In the genomic region with DNA sequence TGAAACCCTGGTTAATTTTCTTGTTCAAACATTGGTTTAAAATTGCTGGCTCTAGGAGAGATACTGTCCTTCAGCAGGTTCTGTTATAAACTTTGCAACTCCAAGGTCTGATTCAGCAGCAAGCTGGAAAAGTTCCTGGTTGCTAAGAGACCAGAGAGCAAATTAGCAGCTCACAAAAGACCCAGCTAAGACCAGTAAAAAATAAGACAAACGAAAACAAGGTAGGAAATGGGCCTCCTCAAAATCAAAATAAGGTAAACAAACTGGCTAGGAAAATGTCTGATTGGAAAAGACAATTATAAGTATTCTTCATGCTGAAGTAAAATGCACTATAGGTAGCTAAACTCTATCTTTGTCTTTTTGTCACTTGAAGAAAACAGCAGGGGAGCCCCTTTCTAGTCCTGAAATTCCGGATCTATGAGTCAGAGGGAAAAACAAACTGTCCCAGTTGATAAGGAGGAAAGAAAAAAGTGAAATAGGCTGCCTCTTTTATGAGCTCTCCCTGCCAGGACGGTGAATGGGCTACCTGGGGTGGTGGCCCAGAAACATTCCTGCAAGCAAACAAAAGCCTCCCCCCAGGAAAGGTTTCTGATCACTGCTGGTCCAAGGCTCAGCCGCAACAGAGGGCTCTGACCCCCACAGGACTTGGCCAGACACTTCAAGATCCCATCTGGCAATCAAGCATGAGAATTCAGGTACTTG, we compare ENCODE assay signal across 9 cellular contexts. TPM values are rescaled to one million over a fixed set of nuclear protein-coding genes. Genes with fewer than 3 reads are reported as not detected.
DNase-seq lines count a peak whose midpoint lies in the region; ATAC-seq and TF ChIP-seq lines count a peak whose summit lies in the region.
"Had no signal": no experiment of that assay in that cellular context is flagged by ENCODE, and none has a peak within 500 bp of the region (broad histone marks: within the 10 kb centered on the region; RNA-seq: fewer than 3 reads in every experiment).

No MANE protein-coding gene starts in this region.

- WGBS in lung, 2 donors: 52 to 58% methylated on average over 4 of the region's 4 CpGs

- no peaks in the 10 kb centered on the region for H3K4me1 Mint-ChIP-seq in naive thymus-derived CD8-positive, alpha-beta T cell
- H3K4me1 Mint-ChIP-seq: activated T-helper 17 cell treated with anti-CD3 and anti-CD28 coated beads, Interleukin-2, amount 50 U/mL, for 72 hours had no signal

- H3K27me3 Mint-ChIP-seq in naive thymus-derived CD8-positive, alpha-beta T cell: peaks cover 14 to 47% (median 37%) of the 10 kb centered on the region in 5 donors

- H3K4me3 ChIP-seq in lung: no peak overlapping the region

- no peak for TF ChIP-seq CTCF in lung (IDR thresholded peaks at IDR 0.05; ENCODE audit: control extremely low read depth, extremely low read depth)

- no peaks in the 10 kb centered on the region for H3K36me3 Mint-ChIP-seq in naive thymus-derived CD8-positive, alpha-beta T cell

- H3K36me3 ChIP-seq in lung (ENCODE audit: control insufficient read depth in 2 of 2, insufficient read depth in 2 of 2, low read length in 2 of 2): no peaks in the 10 kb centered on the region

- no peak overlapping the region for H3K4me3 Mint-ChIP-seq in naive thymus-derived CD8-positive, alpha-beta T cell
- H3K4me3 Mint-ChIP-seq: activated T-helper 17 cell treated with anti-CD3 and anti-CD28 coated beads, Interleukin-2, amount 50 U/mL, for 72 hours had no signal

- peak overlapping the region in 1 of 10 donors; percentile 35 for H3K27ac Mint-ChIP-seq in naive thymus-derived CD8-positive, alpha-beta T cell
- H3K27ac Mint-ChIP-seq: activated T-helper 17 cell treated with anti-CD3 and anti-CD28 coated beads, Interleukin-2, amount 50 U/mL, for 72 hours had no signal

- in situ Hi-C loops in ACHN (cut with HindIII; ENCODE audit: low pct_ligation_motif_present, low pct_unique_long_range_greater_than_20kb, low sequenced_read_pairs): no loop called here

- ATAC-seq in lung (ENCODE audit: insufficient read depth, low FRiP score): peak; percentile 45
- no peak for ATAC-seq in naive thymus-derived CD8-positive, alpha-beta T cell
- ATAC-seq: activated T-helper 17 cell treated with anti-CD3 and anti-CD28 coated beads, Interleukin-2, amount 50 U/mL, for 72 hours had no signal

- DNase-seq in ACHN: peak; percentile 70
- DNase-seq in LHCN-M2 (ENCODE audit: low read depth): peak; percentile 62
- DNase-seq in dermis blood vessel endothelial cell: peak; percentile 70
- DNase-seq in lung (ENCODE audit: low spot score): peak; percentile 32
- DNase-seq in SHP77 treated with DMSO at 0.1 percent for 48 hours (lab: John Stamatoyannopoulos, UW): no peak
- no peak for DNase-seq in COLO668 (lab: John Stamatoyannopoulos, UW; ENCODE audit: unreplicated experiment)
- DNase-seq in RKO (ENCODE audit: low spot score): no peak
- DNase-seq in naive thymus-derived CD8-positive, alpha-beta T cell: no peak

- H3K27me3 ChIP-seq in lung (ENCODE audit: control insufficient read depth, insufficient read depth): no peaks in the 10 kb centered on the region

- H3K9me3 ChIP-seq in lung (ENCODE audit: control insufficient read depth in 2 of 2, insufficient read depth in 1 of 2, low read length in 1 of 2): no peaks in the 10 kb centered on the region

- H3K27ac ChIP-seq in lung (ENCODE audit: low read depth in 1 of 2, low read length in 1 of 2): peak overlapping the region; percentile 79 to 84

- peaks cover 0 to 5% of the 10 kb centered on the region in 2 donors for H3K4me1 ChIP-seq in lung (ENCODE audit: control insufficient read depth in 2 of 2, insufficient read depth in 2 of 2, low read length in 2 of 2)

- POLR2A ChIA-PET in naive thymus-derived CD8-positive, alpha-beta T cell (lab: Charles Lee): no interaction called here

- no peaks in the 10 kb centered on the region for H3K9me3 Mint-ChIP-seq in naive thymus-derived CD8-positive, alpha-beta T cell
- H3K9me3 Mint-ChIP-seq: activated T-helper 17 cell treated with anti-CD3 and anti-CD28 coated beads, Interleukin-2, amount 50 U/mL, for 72 hours had no signal

RNA-seq across cellular contexts. Expression of a gene that starts 41.6 kb away (rescaled TPM):
- total RNA-seq in LHCN-M2 (2014; rRNA removed): under 0.01 TPM in 1 of 2 replicates, not detected in the other
- 0.01 TPM for polyA plus RNA-seq in LHCN-M2 (2012)
- 0.14 and 0.17 TPM in 2 replicates for total RNA-seq in dermis blood vessel endothelial cell
- 1 to 10 TPM; 1.6 to 2.5 TPM for total RNA-seq in lung
- 1 to 10 TPM; 1.8 to 4.0 TPM for polyA plus RNA-seq in lung
- total RNA-seq in naive thymus-derived CD8-positive, alpha-beta T cell: 1 to 10 TPM; 6.3 to 7.3 TPM
- polyA plus RNA-seq in naive thymus-derived CD8-positive, alpha-beta T cell: under 1 TPM in 2 of 3 donors, not detected in 1; 0.07 to 0.34 TPM

RNA-seq across cellular contexts. Expression of a gene that starts 44.9 kb away (rescaled TPM):
- not detected in 2 replicates for total RNA-seq in LHCN-M2 (2014; rRNA removed)
- not detected for polyA plus RNA-seq in LHCN-M2 (2012)
- not detected in 2 replicates for total RNA-seq in dermis blood vessel endothelial cell
- under 1 TPM in 1 of 2 donors, not detected in 1; 0.57 TPM for total RNA-seq in lung
- under 1 TPM in 1 of 2 donors, not detected in 1; 0.07 TPM for polyA plus RNA-seq in lung
- total RNA-seq in naive thymus-derived CD8-positive, alpha-beta T cell: not detected
- not detected for polyA plus RNA-seq in naive thymus-derived CD8-positive, alpha-beta T cell
- total RNA-seq: activated T-helper 17 cell treated with anti-CD3 and anti-CD28 coated beads, Interleukin-2, amount 50 U/mL, for 72 hours had no signal

RNA-seq across cellular contexts. Expression of a gene that starts 55.6 kb away (rescaled TPM):
- total RNA-seq in LHCN-M2 (2014; rRNA removed) (0.63 TPM in 1 of 2 replicates, not detected in the other), dermis blood vessel endothelial cell (0.19 TPM in 1 of 2 replicates, not detected in the other), lung (under 1 TPM; 0.34 to 0.51 TPM)
- polyA plus RNA-seq in LHCN-M2 (2012): not detected
- under 1 TPM; 0.10 to 0.40 TPM for polyA plus RNA-seq in lung
- not detected for total RNA-seq in naive thymus-derived CD8-positive, alpha-beta T cell
- under 1 TPM in 2 of 3 donors, not detected in 1; 0.39 to 0.45 TPM for polyA plus RNA-seq in naive thymus-derived CD8-positive, alpha-beta T cell
- total RNA-seq: activated T-helper 17 cell treated with anti-CD3 and anti-CD28 coated beads, Interleukin-2, amount 50 U/mL, for 72 hours had no signal

Comparison
In these comparisons a context has a peak if more than half of its experiments do, and no peak if none do; other contexts are left out.
1. DNase-seq: peak in ACHN (single experiment), LHCN-M2 (single experiment), dermis blood vessel endothelial cell (single experiment) and lung (single experiment); none in SHP77 treated with DMSO at 0.1 percent for 48 hours (single experiment), COLO668 (single experiment), RKO (single experiment) and naive thymus-derived CD8-positive, alpha-beta T cell (0 of 10).